In the genomic region with DNA sequence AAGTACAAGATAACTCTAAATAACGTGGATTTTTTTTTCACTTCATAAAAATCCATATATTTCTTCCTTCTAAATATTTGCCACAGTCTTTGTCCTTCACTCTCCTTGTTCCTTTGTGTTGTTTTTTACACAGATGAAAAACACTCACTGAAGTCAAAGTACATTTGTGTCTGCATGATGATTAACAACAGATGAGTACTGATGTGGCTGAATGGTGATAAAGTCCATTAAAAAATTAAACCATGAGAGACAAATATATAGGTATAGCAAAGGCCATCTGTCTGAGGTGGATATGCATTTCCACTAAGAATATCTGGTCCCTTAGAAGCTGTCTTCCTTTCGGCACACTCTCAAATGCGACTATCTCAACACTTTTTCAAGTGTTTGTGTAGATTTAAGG, we compare ENCODE assay signal across 27 cellular contexts.
"Had no signal": no experiment of that assay in that cellular context is flagged by ENCODE, and none has a peak within 500 bp of the region (broad histone marks: within the 10 kb centered on the region; RNA-seq: fewer than 3 reads in every experiment).

No MANE protein-coding gene starts in this region.

- H3K9me3 ChIP-seq: stomach, suprapubic skin, testis, thoracic aorta, thyroid gland, tibial artery, tibial nerve, transverse colon, upper lobe of left lung, upper lobe of right lung, uterus, vagina had no signal

- H3K4me3 ChIP-seq: stomach, suprapubic skin, testis, thoracic aorta, thyroid gland, tibial artery, tibial nerve, transverse colon, upper lobe of left lung, upper lobe of right lung, uterus, vagina had no signal

- DNase-seq: stimulated activated CD4-positive, alpha-beta T cell treated with anti-CD3 and anti-CD28 coated beads, Interleukin-2, amount 100 ng/mL, for 48 hours; stimulated activated CD4-positive, alpha-beta T cell treated with anti-CD3 and anti-CD28 coated beads, Interleukin-4, amount 100 ng/mL, for 1 hour; stimulated activated CD4-positive, alpha-beta T cell treated with anti-CD3 and anti-CD28 coated beads, Interleukin-4, amount 100 ng/mL, for 24 hours; stimulated activated CD4-positive, alpha-beta T cell treated with anti-CD3 and anti-CD28 coated beads, Interleukin-4, amount 100 ng/mL, for 4 hours; stimulated activated CD8-positive, alpha-beta memory T cell treated with anti-CD3 and anti-CD28 coated beads, Interleukin-4, amount 100 ng/mL, for 48 hours; stimulated activated naive B cell treated with anti-CD40 and anti-IgM and Interleukin-4, amounts not matched to agents 10 μg/mL and 1 μg/mL and 100 μg/mL, for 72 hours; stimulated activated naive CD4-positive, alpha-beta T cell; stimulated activated naive CD4-positive, alpha-beta T cell treated with Interleukin-2 at 50 U/mL for 16 hours; stimulated activated naive CD8-positive, alpha-beta T cell treated with anti-CD3 and anti-CD28 coated beads, Interleukin-15, amount 100 ng/mL, for 72 hours; stimulated activated naive CD8-positive, alpha-beta T cell treated with anti-CD3 and anti-CD28 coated beads, Interleukin-15, Interleukin-2, amounts not matched to agents 100 U/mL and 50 U/mL, for 24 hours; stomach; substantia nigra; testis; thyroid gland; tibial artery; transverse colon; trophoblast cell; upper lobe of left lung; upper lobe of right lung; uterus had no signal

- H3K27me3 ChIP-seq: stomach, suprapubic skin, testis, thyroid gland, tibial artery, tibial nerve, transverse colon, upper lobe of left lung, upper lobe of right lung, uterus, vagina had no signal

- H3K36me3 ChIP-seq: stomach, suprapubic skin, thoracic aorta, thyroid gland, tibial artery, tibial nerve, transverse colon, upper lobe of left lung, upper lobe of right lung, uterus, vagina had no signal

- ATAC-seq: stimulated activated effector memory CD8-positive, alpha-beta T cell treated with anti-CD3 and anti-CD28 coated beads, Interleukin-12 subunit alpha, Interleukin-12 subunit beta, amount 100 ng/mL, for 72 hours; stimulated activated memory B cell treated with anti-CD40 and anti-IgM and Interleukin-4, amounts not matched to agents 10 μg/mL and 1 μg/mL and 100 μg/mL, for 72 hours; stimulated activated naive CD8-positive, alpha-beta T cell treated with anti-CD3 and anti-CD28 coated beads, Interleukin-15, amount 100 ng/mL, for 72 hours; stimulated activated naive CD8-positive, alpha-beta T cell treated with anti-CD3 and anti-CD28 coated beads, Interleukin-15, Interleukin-2, amounts not matched to agents 100 U/mL and 50 U/mL, for 24 hours; upper lobe of right lung had no signal

- H3K4me1 ChIP-seq: stomach, suprapubic skin, testis, thyroid gland, tibial artery, tibial nerve, transverse colon, upper lobe of left lung, upper lobe of right lung, uterus, vagina had no signal

- FAIRE-seq: urothelium cell line had no signal

- H3K27ac ChIP-seq: stomach, suprapubic skin, testis, thoracic aorta, thyroid gland, tibial artery, tibial nerve, transverse colon, upper lobe of left lung, upper lobe of right lung, uterus, vagina had no signal
